2 cellular contexts compared by ENCODE assay signal in the genomic region with DNA sequence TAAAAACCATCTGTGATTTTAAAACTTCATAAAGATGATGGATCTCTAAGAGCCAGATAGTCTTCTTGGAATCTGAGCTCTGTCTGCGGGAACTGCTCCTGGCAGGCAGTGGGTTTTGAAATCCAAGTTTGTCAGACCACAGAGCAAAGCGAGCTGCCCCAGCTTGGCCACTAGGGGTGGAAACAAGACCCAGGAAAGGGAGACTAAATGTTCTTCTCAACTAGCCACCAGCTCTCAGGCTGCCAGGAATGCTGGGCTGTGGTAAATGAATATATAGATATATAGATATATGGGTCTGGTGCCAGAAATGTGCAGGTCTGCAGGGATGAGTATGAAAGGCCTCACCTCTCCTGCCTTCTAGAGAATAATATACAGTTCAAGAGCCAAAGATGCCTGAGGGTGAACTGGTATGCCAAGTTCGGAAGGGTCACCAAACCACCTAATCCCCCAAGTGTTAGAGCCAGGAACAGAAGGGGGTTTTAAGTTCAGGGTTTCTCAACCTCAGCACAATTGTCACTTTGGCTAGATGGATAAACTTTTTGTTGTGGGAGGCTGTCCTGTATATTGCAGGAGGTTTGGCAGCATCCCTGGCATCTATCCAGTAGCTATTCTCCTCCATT.
TF ChIP-seq lines count a peak whose summit lies in the region.

No MANE protein-coding gene starts in this region.

TF ChIP-seq in K562, 482 proteins besides CTCF, POLR2A, EP300 and RAD21 (continued from another document):
- no peak for TF ChIP-seq LARP7 (IDR thresholded peaks at IDR 0.05)
- no peak for TF ChIP-seq OTX1 (CRISPR knock-in tag; IDR thresholded peaks at IDR 0.05)
- TF ChIP-seq, protein P1, sequence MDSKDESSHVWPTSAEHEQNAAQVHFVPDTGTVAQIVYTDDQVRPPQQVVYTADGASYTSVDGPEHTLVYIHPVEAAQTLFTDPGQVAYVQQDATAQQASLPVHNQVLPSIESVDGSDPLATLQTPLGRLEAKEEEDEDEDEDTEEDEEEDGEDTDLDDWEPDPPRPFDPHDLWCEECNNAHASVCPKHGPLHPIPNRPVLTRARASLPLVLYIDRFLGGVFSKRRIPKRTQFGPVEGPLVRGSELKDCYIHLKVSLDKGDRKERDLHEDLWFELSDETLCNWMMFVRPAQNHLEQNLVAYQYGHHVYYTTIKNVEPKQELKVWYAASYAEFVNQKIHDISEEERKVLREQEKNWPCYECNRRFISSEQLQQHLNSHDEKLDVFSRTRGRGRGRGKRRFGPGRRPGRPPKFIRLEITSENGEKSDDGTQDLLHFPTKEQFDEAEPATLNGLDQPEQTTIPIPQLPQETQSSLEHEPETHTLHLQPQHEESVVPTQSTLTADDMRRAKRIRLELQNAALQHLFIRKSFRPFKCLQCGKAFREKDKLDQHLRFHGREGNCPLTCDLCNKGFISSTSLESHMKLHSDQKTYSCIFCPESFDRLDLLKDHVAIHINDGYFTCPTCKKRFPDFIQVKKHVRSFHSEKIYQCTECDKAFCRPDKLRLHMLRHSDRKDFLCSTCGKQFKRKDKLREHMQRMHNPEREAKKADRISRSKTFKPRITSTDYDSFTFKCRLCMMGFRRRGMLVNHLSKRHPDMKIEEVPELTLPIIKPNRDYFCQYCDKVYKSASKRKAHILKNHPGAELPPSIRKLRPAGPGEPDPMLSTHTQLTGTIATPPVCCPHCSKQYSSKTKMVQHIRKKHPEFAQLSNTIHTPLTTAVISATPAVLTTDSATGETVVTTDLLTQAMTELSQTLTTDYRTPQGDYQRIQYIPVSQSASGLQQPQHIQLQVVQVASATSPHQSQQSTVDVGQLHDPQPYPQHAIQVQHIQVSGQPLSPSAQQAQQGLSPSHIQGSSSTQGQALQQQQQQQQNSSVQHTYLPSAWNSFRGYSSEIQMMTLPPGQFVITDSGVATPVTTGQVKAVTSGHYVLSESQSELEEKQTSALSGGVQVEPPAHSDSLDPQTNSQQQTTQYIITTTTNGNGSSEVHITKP (IDR thresholded peaks at IDR 0.05; ENCODE audit: partially characterized antibody), result no peak
- no peak for TF ChIP-seq NBN (IDR thresholded peaks at IDR 0.05; ENCODE audit: low read depth)
- no peak for TF ChIP-seq PRPF4 (IDR thresholded peaks at IDR 0.05; ENCODE audit: insufficient read depth, low read depth, low read length, poor library complexity, severe bottlenecking)
- no peak for TF ChIP-seq RBFOX2 (IDR thresholded peaks at IDR 0.05; ENCODE audit: low read depth, low read length)
- TF ChIP-seq ZNF561 (CRISPR knock-in tag; conservative IDR thresholded peaks at IDR 0.05), result no peak

TF ChIP-seq in HepG2, 621 proteins besides CTCF, POLR2A, EP300 and RAD21 (continued from another document):
- TF ChIP-seq HINFP (CRISPR knock-in tag; IDR thresholded peaks at IDR 0.05; ENCODE audit: low read depth), result no peak
